ENCODE assay signal across 7 cellular contexts in the genomic region with DNA sequence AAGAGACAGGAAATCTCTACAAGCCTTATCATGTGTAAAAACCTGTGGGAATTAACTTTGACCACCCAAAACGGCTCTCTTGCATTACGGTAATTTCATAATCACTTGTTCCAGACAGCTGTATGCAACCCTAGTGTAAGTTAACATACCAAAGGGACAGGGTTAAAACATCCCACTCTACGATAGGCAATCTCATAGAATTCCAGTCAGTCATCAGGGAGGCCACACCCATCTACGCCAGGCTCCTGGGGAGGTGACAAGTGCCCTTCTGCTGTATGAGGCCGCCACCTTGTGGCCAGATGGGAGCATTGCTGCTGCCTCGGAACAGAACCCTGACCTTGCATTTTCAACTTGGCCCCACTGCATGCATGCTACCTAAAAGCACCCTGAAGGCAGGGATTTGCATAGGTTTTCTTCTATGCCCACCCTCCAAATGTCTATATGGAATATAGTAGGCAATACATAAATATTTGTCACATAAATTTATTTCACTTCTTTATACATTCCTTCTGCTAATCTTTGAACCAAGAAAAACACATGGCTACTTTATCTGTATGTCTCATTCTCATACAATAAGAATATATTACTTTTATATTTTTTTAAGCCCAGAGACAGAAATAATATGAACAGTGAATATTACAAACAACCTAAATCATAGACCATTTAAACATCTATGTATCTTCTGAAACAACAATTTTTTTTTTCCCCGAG. TPM values are rescaled to one million over a fixed set of nuclear protein-coding genes. Genes with fewer than 3 reads are reported as not detected.
A peak's percentile ranks its signal among the peaks of the same experiment; 100 is the strongest.
DNase-seq lines count a peak whose midpoint lies in the region; ATAC-seq and TF ChIP-seq lines count a peak whose summit lies in the region.

No MANE protein-coding gene starts in this region.

- no peaks in the 10 kb centered on the region for H3K27me3 ChIP-seq in left lung

- CTCF ChIA-PET in activated CD4-positive, alpha-beta T cell treated with anti-CD3 and anti-CD28 coated beads for 36 hours (lab: Charles Lee) = interaction anchor here (0.7 to 2.7 kb wide), 5 partner anchors 9 to 447 kb away, joined by 3 to 15 read pairs (median 3); no protein-coding TSS in a partner anchor

- no peaks in the 10 kb centered on the region for H3K36me3 ChIP-seq in left lung

- H3K9me3 ChIP-seq in left lung = no peaks in the 10 kb centered on the region

- no peaks in the 10 kb centered on the region for H3K9me3 Mint-ChIP-seq in activated CD4-positive, alpha-beta T cell treated with anti-CD3 and anti-CD28 coated beads for 36 hours (ENCODE audit: low read depth)

- peaks cover 20% of the 10 kb centered on the region for H3K4me1 Mint-ChIP-seq in activated CD4-positive, alpha-beta T cell treated with anti-CD3 and anti-CD28 coated beads for 36 hours

- H3K4me3 Mint-ChIP-seq in activated CD4-positive, alpha-beta T cell treated with anti-CD3 and anti-CD28 coated beads for 36 hours = peak overlapping the region; percentile 5

- H3K4me3 ChIP-seq in choroid plexus epithelial cell (ENCODE audit: low read depth, low read length) (no peak overlapping the region), left lung (no peak overlapping the region)

- no peaks in the 10 kb centered on the region for H3K36me3 Mint-ChIP-seq in activated CD4-positive, alpha-beta T cell treated with anti-CD3 and anti-CD28 coated beads for 36 hours (ENCODE audit: low read depth)

- TF ChIP-seq CTCF in GM13977 (IDR thresholded peaks at IDR 0.05; ENCODE audit: extremely low read depth, insufficient read depth, missing control alignments) = peak; percentile 97
- TF ChIP-seq CTCF in choroid plexus epithelial cell (conservative IDR thresholded peaks at IDR 0.05; ENCODE audit: low read depth, low read length) = peak; percentile 100
- peak; percentile 99 for TF ChIP-seq CTCF in left lung (IDR thresholded peaks at IDR 0.05)

- H3K4me1 ChIP-seq in left lung = peaks cover 3 to 16% of the 10 kb centered on the region in 2 donors

- DNase-seq in GM13977 (ENCODE audit: low spot score) = peak; percentile 82
- peak; percentile 79 to 93 for DNase-seq in NCI-H526 (lab: John Stamatoyannopoulos, UW)
- DNase-seq in activated CD4-positive, alpha-beta T cell treated with anti-CD3 and anti-CD28 coated beads for 36 hours = peak; percentile 92
- DNase-seq in choroid plexus epithelial cell (ENCODE audit: low read depth) = peak; percentile 98
- DNase-seq in left lung = peak; percentile 93 to 95
- DNase-seq in stimulated activated CD4-positive, alpha-beta T cell treated with anti-CD3 and anti-CD28 coated beads, Interleukin-4, amount 100 ng/mL, for 4 hours = peak; percentile 80 to 83

- no peak overlapping the region for H3K27ac Mint-ChIP-seq in activated CD4-positive, alpha-beta T cell treated with anti-CD3 and anti-CD28 coated beads for 36 hours

- in situ Hi-C loops in GM13977 (cut with MboI; ENCODE audit: low pct_unique_long_range_greater_than_20kb, low sequenced_read_pairs, unreplicated experiment) = no loop called here

- POLR2A ChIA-PET in activated CD4-positive, alpha-beta T cell treated with anti-CD3 and anti-CD28 coated beads for 36 hours (lab: Charles Lee) = no interaction called here

- ATAC-seq in HG03439 (IDR thresholded peaks at IDR 0.05; ENCODE audit: unreplicated experiment) (peak; percentile 80), left lung (peak; percentile 99)
- peak; percentile 98 for ATAC-seq in activated CD4-positive, alpha-beta T cell treated with anti-CD3 and anti-CD28 coated beads for 36 hours

- intact Hi-C loops in activated CD4-positive, alpha-beta T cell treated with anti-CD3 and anti-CD28 coated beads for 36 hours (cut with DNase I, micrococcal nuclease) = loop anchor here (2.0 to 5.0 kb wide), 4 partner anchors 18 to 724 kb away; no protein-coding TSS in a partner anchor
- intact Hi-C loops in left lung (cut with DNase I) = no loop called here

- H3K27me3 Mint-ChIP-seq in activated CD4-positive, alpha-beta T cell treated with anti-CD3 and anti-CD28 coated beads for 36 hours = peaks cover 2% of the 10 kb centered on the region

- H3K27ac ChIP-seq in left lung = peak overlapping the region in 1 of 2 donors; percentile 25

RNA-seq across cellular contexts. Expression of a gene that starts 12.6 kb away (rescaled TPM):
- total RNA-seq in activated CD4-positive, alpha-beta T cell treated with anti-CD3 and anti-CD28 coated beads for 36 hours = 1 to 10 TPM; 1.5 to 1.6 TPM
- under 1 TPM; 0.29 to 0.58 TPM for total RNA-seq in left lung

RNA-seq across cellular contexts. Expression of a gene that starts 12.7 kb away (rescaled TPM):
- total RNA-seq in activated CD4-positive, alpha-beta T cell treated with anti-CD3 and anti-CD28 coated beads for 36 hours = 10 to 100 TPM; 64.0 to 66.7 TPM
- 10 to 100 TPM; 16.0 to 20.3 TPM for total RNA-seq in left lung

Comparison
In these comparisons a context has a peak if more than half of its experiments do, and no peak if none do; other contexts are left out.
1. intact Hi-C loops: an anchor here in activated CD4-positive, alpha-beta T cell treated with anti-CD3 and anti-CD28 coated beads for 36 hours (2.0 to 5.0 kb wide); none called in left lung.